8 cellular contexts compared by ENCODE assay signal in genomic region chr5:36724429-36725332, GRCh38.
A peak's percentile ranks its signal among the peaks of the same experiment; 100 is the strongest.
DNase-seq lines count a peak whose midpoint lies in the region; ATAC-seq and TF ChIP-seq lines count a peak whose summit lies in the region.

No MANE protein-coding gene starts in this region.

- ATAC-seq in GM18873 (IDR thresholded peaks at IDR 0.05; ENCODE audit: low FRiP score, unreplicated experiment) (peak; percentile 78), HG02885 (IDR thresholded peaks at IDR 0.05; ENCODE audit: poor library complexity, unreplicated experiment) (peak; percentile 78), mucosa of descending colon (peak; percentile 90)

- H3K4me1 ChIP-seq in mucosa of descending colon (ENCODE audit: low read depth), result no peaks in the 10 kb centered on the region

- intact Hi-C loops in mucosa of descending colon (cut with DNase I, micrococcal nuclease), result no loop called here

- no peak overlapping the region for H3K4me3 ChIP-seq in mucosa of descending colon

- no peaks in the 10 kb centered on the region for H3K9me3 ChIP-seq in mucosa of descending colon

- no peak for TF ChIP-seq CTCF in mucosa of descending colon (IDR thresholded peaks at IDR 0.05)

- H3K36me3 ChIP-seq in mucosa of descending colon (ENCODE audit: low read depth), result no peaks in the 10 kb centered on the region

- peak; percentile 67 for DNase-seq in Ammon's horn (ENCODE audit: low spot score)
- DNase-seq in NCI-H69 (lab: John Stamatoyannopoulos, UW), result peak; percentile 9
- peak; percentile 44 for DNase-seq in activated naive CD4-positive, alpha-beta T cell treated with anti-CD3 and anti-CD28 coated beads, Interleukin-2, amount 50 U/mL, for 16 hours
- DNase-seq in mucosa of descending colon, result peak; percentile 56 to 73 (median 57)
- no peak for DNase-seq in G401 (ENCODE audit: low spot score)
- no peak for DNase-seq in AG08396 (ENCODE audit: low spot score)

- in situ Hi-C loops in G401 (cut with HindIII; ENCODE audit: low sequenced_read_pairs), result no loop called here

Comparison
In these comparisons a context has a peak if more than half of its experiments do, and no peak if none do; other contexts are left out.
1. DNase-seq: peak in Ammon's horn (single experiment), NCI-H69 (single experiment), activated naive CD4-positive, alpha-beta T cell treated with anti-CD3 and anti-CD28 coated beads, Interleukin-2, amount 50 U/mL, for 16 hours (single experiment) and mucosa of descending colon (3 of 3); none in G401 (single experiment) and AG08396 (single experiment).
2. Peak in every context shown above with its lines, with median percentiles within 50 percentile points of each other: ATAC-seq.